In genomic region chr11:4187055-4187988, GRCh38 we compare ENCODE assay signal across 8 cellular contexts.
DNase-seq lines count a peak whose midpoint lies in the region; ATAC-seq and TF ChIP-seq lines count a peak whose summit lies in the region.

No MANE protein-coding gene starts in this region.

- no peaks in the 10 kb centered on the region for H4K20me1 ChIP-seq in hepatocyte (ENCODE audit: insufficient read depth, poor library complexity, severe bottlenecking)

- peak overlapping the region; percentile 97 for H3K4me2 ChIP-seq in hepatocyte

- H3K9me3 ChIP-seq in hepatocyte (ENCODE audit: low read depth) (no peaks in the 10 kb centered on the region), vagina (no peaks in the 10 kb centered on the region)

- H3K4me3 ChIP-seq in astrocyte of the cerebellum (ENCODE audit: low read depth, low read length) = peak overlapping the region; percentile 54
- H3K4me3 ChIP-seq in hepatocyte = peak overlapping the region; percentile 65
- H3K4me3 ChIP-seq in rectal smooth muscle tissue (ENCODE audit: low read length) = peak overlapping the region; percentile 63
- peak overlapping the region; percentile 56 to 65 for H3K4me3 ChIP-seq in vagina

- intact Hi-C loops in vagina (cut with DNase I) = no loop called here

- ATAC-seq in HG02852 (IDR thresholded peaks at IDR 0.05; ENCODE audit: unreplicated experiment) = peak; percentile 93

- H3K9ac ChIP-seq in rectal smooth muscle tissue (ENCODE audit: low read length) = no peak overlapping the region

- no peaks in the 10 kb centered on the region for H3K79me2 ChIP-seq in hepatocyte

- no peak for TF ChIP-seq POLR2A in vagina (IDR thresholded peaks at IDR 0.05)

- H3K27ac ChIP-seq in hepatocyte (peak overlapping the region; percentile 56), rectal smooth muscle tissue (ENCODE audit: low read depth, low read length) (peak overlapping the region; percentile 73), vagina (peak overlapping the region; percentile 78)

- H3K27me3 ChIP-seq in hepatocyte (no peaks in the 10 kb centered on the region), rectal smooth muscle tissue (ENCODE audit: control insufficient read depth, insufficient read depth, low read length) (no peaks in the 10 kb centered on the region), vagina (no peaks in the 10 kb centered on the region)

- H3K36me3 ChIP-seq in hepatocyte (replicated peaks; ENCODE audit: insufficient read depth, low read depth) = no peaks in the 10 kb centered on the region
- H3K36me3 ChIP-seq in rectal smooth muscle tissue (ENCODE audit: control insufficient read depth, insufficient read depth, low read length) = no peaks in the 10 kb centered on the region
- no peaks in the 10 kb centered on the region for H3K36me3 ChIP-seq in vagina

- no peaks in the 10 kb centered on the region for H3K9me2 ChIP-seq in hepatocyte (replicated peaks; ENCODE audit: insufficient read depth)

- in situ Hi-C loops in GM13977 (cut with MboI; ENCODE audit: low pct_unique_long_range_greater_than_20kb, low sequenced_read_pairs, unreplicated experiment) (no loop called here), astrocyte of the cerebellum (cut with HindIII; ENCODE audit: low sequenced_read_pairs) (no loop called here)

- DNase-seq in GM13977 (ENCODE audit: low spot score) = peak; percentile 91
- DNase-seq in NCI-H146 treated with DMSO at 0.1 percent for 48 hours (lab: John Stamatoyannopoulos, UW; ENCODE audit: unreplicated experiment) = peak; percentile 51
- peak; percentile 44 for DNase-seq in T-helper 22 cell (ENCODE audit: low read depth)
- peak; percentile 67 for DNase-seq in astrocyte of the cerebellum (ENCODE audit: low read depth)
- peak; percentile 93 for DNase-seq in hepatocyte (ENCODE audit: low spot score)
- peak; percentile 93 to 94 for DNase-seq in vagina (ENCODE audit: extremely low spot score in 2 of 2)

- WGBS in hepatocyte (ENCODE audit: low lambda C conversion rate, missing lambda C conversion rate) = 1% methylated on average over 48 of the region's 83 CpGs

- H2AFZ ChIP-seq in hepatocyte = peak overlapping the region; percentile 95

- TF ChIP-seq CTCF in GM13977 (IDR thresholded peaks at IDR 0.05; ENCODE audit: extremely low read depth, insufficient read depth, missing control alignments) = peak; percentile 99
- TF ChIP-seq CTCF in astrocyte of the cerebellum (IDR thresholded peaks at IDR 0.05; ENCODE audit: low read depth, low read length, missing control alignments) = peak; percentile 75
- peak; percentile 99 for TF ChIP-seq CTCF in hepatocyte (IDR thresholded peaks at IDR 0.05; ENCODE audit: poor library complexity)
- TF ChIP-seq CTCF in vagina (IDR thresholded peaks at IDR 0.05) = peak; percentile 91 to 99 (median 92)

- H3K4me1 ChIP-seq in hepatocyte (ENCODE audit: insufficient read depth) = no peaks in the 10 kb centered on the region
- H3K4me1 ChIP-seq in rectal smooth muscle tissue (ENCODE audit: control insufficient read depth, insufficient read depth, low read length) = peaks cover 7% of the 10 kb centered on the region
- peaks cover 14% of the 10 kb centered on the region for H3K4me1 ChIP-seq in vagina

Comparison
In these comparisons a context has a peak if more than half of its experiments do, and no peak if none do; other contexts are left out.
1. Peak in every context shown above with its lines: DNase-seq, ATAC-seq, H3K4me3 ChIP-seq and H3K27ac ChIP-seq.